ENCODE assay signal across 7 cellular contexts in the genomic region with DNA sequence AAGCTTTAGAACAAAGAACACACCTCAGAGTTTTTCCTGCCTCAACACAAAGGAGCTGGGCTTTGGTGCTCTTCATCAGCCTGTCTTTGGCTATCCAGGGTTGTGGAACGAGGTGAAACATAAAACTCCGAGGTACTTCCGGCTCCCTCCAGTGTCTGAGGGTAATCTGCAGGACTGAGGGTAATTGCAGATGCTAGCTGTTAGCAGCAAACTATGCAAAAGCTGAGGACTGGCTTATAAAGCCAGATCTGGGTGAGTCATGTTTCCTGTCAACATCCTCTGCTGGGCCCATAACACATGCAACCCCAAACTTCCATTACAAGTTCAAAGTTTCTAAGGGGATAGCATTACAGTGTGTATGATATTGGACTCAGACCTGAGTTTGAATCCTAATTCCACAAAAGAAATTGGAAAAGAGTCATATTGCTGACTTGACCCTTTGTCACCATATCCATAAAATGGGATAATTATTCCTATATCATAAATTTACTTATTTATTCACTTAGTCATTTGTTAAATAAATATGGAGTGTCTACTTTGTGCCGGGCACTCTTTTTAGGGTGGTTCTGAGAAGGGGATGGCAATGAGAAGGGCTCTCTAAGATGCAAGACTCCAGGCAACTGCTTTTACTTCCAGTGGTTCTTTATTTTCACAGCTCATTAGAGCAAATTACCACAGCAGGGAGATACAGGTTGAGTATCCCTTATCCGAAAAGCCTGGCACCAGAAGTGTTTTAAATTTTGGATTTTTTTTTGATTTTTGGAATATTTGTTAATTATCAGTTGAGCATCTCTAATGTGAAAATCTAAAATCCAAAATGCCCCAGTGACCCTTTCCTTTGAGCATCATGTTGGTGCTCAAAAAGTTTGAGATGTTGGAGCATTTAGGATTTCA. TPM values are rescaled to one million over a fixed set of nuclear protein-coding genes. Genes with fewer than 3 reads are reported as not detected.
DNase-seq lines count a peak whose midpoint lies in the region; ATAC-seq and TF ChIP-seq lines count a peak whose summit lies in the region.

No MANE protein-coding gene starts in this region.

- H3K27ac ChIP-seq in osteoblast (ENCODE audit: low read depth, low read length), result peak overlapping the region; percentile 69

- H3K36me3 ChIP-seq in osteoblast (ENCODE audit: insufficient read depth, low read length), result no peaks in the 10 kb centered on the region

- peaks cover 27% of the 10 kb centered on the region for H3K4me1 ChIP-seq in osteoblast (ENCODE audit: insufficient read depth, low read length)

- peak; percentile 98 for TF ChIP-seq POLR2A in GM18505 (IDR thresholded peaks at IDR 0.05; ENCODE audit: borderline replicate concordance, extremely low read depth, insufficient read depth, insufficient read length)

- no peaks in the 10 kb centered on the region for H3K27me3 ChIP-seq in osteoblast (ENCODE audit: insufficient read depth, low read length)

- H3K4me2 ChIP-seq in osteoblast (ENCODE audit: insufficient read depth, low read length), result peak overlapping the region; percentile 53

- H3K79me2 ChIP-seq in osteoblast (ENCODE audit: insufficient read depth, low read length), result peaks cover 9% of the 10 kb centered on the region

- ATAC-seq in GM18505 (IDR thresholded peaks at IDR 0.05; ENCODE audit: unreplicated experiment), result peak; percentile 25
- peak; percentile 35 for ATAC-seq in HG02642 (IDR thresholded peaks at IDR 0.05; ENCODE audit: poor library complexity, unreplicated experiment)

- H3K9me3 ChIP-seq in osteoblast (ENCODE audit: low read depth, low read length), result no peaks in the 10 kb centered on the region

- H3K4me3 ChIP-seq in osteoblast (ENCODE audit: insufficient read depth, low read length), result no peak overlapping the region

- no peak for TF ChIP-seq CTCF in osteoblast (IDR thresholded peaks at IDR 0.05; ENCODE audit: extremely low read depth, low read depth, low read length)

- H2AFZ ChIP-seq in osteoblast (ENCODE audit: low read length), result peak overlapping the region; percentile 42

- no peaks in the 10 kb centered on the region for H4K20me1 ChIP-seq in osteoblast (ENCODE audit: insufficient read depth, low read length)

- DNase-seq in NOMO-1 treated with DMSO at 0.1 percent for 48 hours (lab: John Stamatoyannopoulos, UW; ENCODE audit: unreplicated experiment) (peak; percentile 94), fibroblast of gingiva (ENCODE audit: low read depth) (peak; percentile 88), osteoblast (ENCODE audit: insufficient read length, low spot score, missing footprints) (peak; percentile 88), NCI-H1694 (lab: John Stamatoyannopoulos, UW) (no peak)
- peak; percentile 54 for DNase-seq in activated T-cell treated with anti-CD3 and anti-CD28 coated beads, Interleukin-2, amount 50 U/mL, for 1 hour

RNA-seq across cellular contexts. Expression of a gene that starts 9.5 kb away (rescaled TPM):
- total RNA-seq in osteoblast, result 9.4 and 14.7 TPM in 2 replicates

RNA-seq across cellular contexts. Expression of a gene that starts 15.5 kb away (rescaled TPM):
- 3,371 and 4,170 TPM in 2 replicates for total RNA-seq in osteoblast

RNA-seq across cellular contexts. Expression of a gene that starts 15.7 kb away (rescaled TPM):
- 1.8 and 2.7 TPM in 2 replicates for total RNA-seq in osteoblast
